ENCODE assay signal across 24 cellular contexts in genomic region chr6:168837231-168837903, GRCh38.
DNase-seq lines count a peak whose midpoint lies in the region; FAIRE-seq and TF ChIP-seq lines count a peak whose summit lies in the region.
"Had no signal": no experiment of that assay in that cellular context is flagged by ENCODE, and none has a peak within 500 bp of the region (broad histone marks: within the 10 kb centered on the region; RNA-seq: fewer than 3 reads in every experiment).

No MANE protein-coding gene starts in this region.

- H3K4me2 ChIP-seq in H1 (ENCODE audit: insufficient read depth in 1 of 2, low read depth in 2 of 2, low read length in 2 of 2), result peak overlapping the region; percentile 9 to 47; a peak in 3 of 4 replicates
- H3K4me2 ChIP-seq in trophoblast cell (ENCODE audit: low read length), result no peak overlapping the region

- H3K4me1 Mint-ChIP-seq in endodermal cell, result peaks cover 4% of the 10 kb centered on the region
- H3K4me1 Mint-ChIP-seq: activated CD4-positive, alpha-beta T cell treated with anti-CD3 and anti-CD28 coated beads, Interleukin-2, amount 10 ng/mL, durations not matched to agents 7 days and 5 days; activated naive CD4-positive, alpha-beta T cell treated with anti-CD3 and anti-CD28 coated beads, Interleukin-2, amount 50 U/mL, for 24 hours; memory B cell; stimulated activated memory B cell treated with anti-CD40 and anti-IgM and Interleukin-4, amounts not matched to agents 10 μg/mL and 1 μg/mL and 100 μg/mL, for 72 hours had no signal

- H2BK120ac ChIP-seq in H1 (replicated peaks; ENCODE audit: low read depth, low read length) (no peak overlapping the region), trophoblast cell (ENCODE audit: insufficient read depth, low read length, poor library complexity) (no peak overlapping the region)

- no peak for TF ChIP-seq EP300 in H1 (IDR thresholded peaks at IDR 0.05; ENCODE audit: borderline replicate concordance in 1 of 2, low read depth in 2 of 2, low read length in 2 of 2)

- no peak overlapping the region for H4K8ac ChIP-seq in H1 (ENCODE audit: extremely low read depth, insufficient read depth, low read length)
- H4K8ac ChIP-seq in trophoblast cell (ENCODE audit: low read depth, low read length), result no peak overlapping the region

- H3K79me2 ChIP-seq in H1 (ENCODE audit: control insufficient read depth in 1 of 2, insufficient read depth in 2 of 2, low read length in 2 of 2), result no peaks in the 10 kb centered on the region
- no peaks in the 10 kb centered on the region for H3K79me2 ChIP-seq in trophoblast cell (ENCODE audit: control insufficient read depth, insufficient read depth, low read length, poor library complexity)

- H3K9me3 ChIP-seq in HUES48 (ENCODE audit: control insufficient read depth, insufficient read depth, low read length) (peaks cover 9% of the 10 kb centered on the region; the same call in 1 of the 2 replicates), H1 (ENCODE audit: insufficient read depth in 2 of 2, low read depth in 1 of 2, low read length in 1 of 2) (no peaks in the 10 kb centered on the region), trophoblast cell (ENCODE audit: insufficient read depth, low read depth, low read length) (peaks cover 6% of the 10 kb centered on the region), endodermal cell (ENCODE audit: control insufficient read depth, low read length) (no peaks in the 10 kb centered on the region)
- H3K9me3 ChIP-seq: BE2C, Caco-2, suprapubic skin had no signal

- FAIRE-seq in H1 (lab: Jason Lieb, UNC), result peak; percentile 81

- H3K79me1 ChIP-seq in H1 (ENCODE audit: low read depth, low read length), result no peaks in the 10 kb centered on the region
- H3K79me1 ChIP-seq in trophoblast cell (ENCODE audit: low read length), result no peaks in the 10 kb centered on the region

- TF ChIP-seq RAD21 in H1 (IDR thresholded peaks at IDR 0.05 in 1 of 2, conservative IDR thresholded peaks at IDR 0.05 in 1 of 2; ENCODE audit: low read depth in 2 of 2, low read length in 2 of 2), result no peak

- no peak overlapping the region for H3K56ac ChIP-seq in H1 (replicated peaks; ENCODE audit: insufficient read length, low read depth, low read length)

- H4K12ac ChIP-seq in trophoblast cell (ENCODE audit: low read depth, low read length), result no peak overlapping the region

- WGBS in H1 (ENCODE audit: extremely low coverage in 1 of 2, insufficient coverage in 1 of 2, insufficient read length in 1 of 2, insufficient replicate concordance in 2 of 2, low coverage in 1 of 2, low lambda C conversion rate in 2 of 2, missing lambda C conversion rate in 1 of 2), 2 experiments, result 53% methylated on average over 10 of the region's 10 CpGs; no CpG with 5 or more reads in 1 of the 2 experiments
- WGBS in trophoblast cell (ENCODE audit: extremely low coverage, insufficient coverage, insufficient read length), result no CpG with 5 or more reads among the region's 10 CpGs
- 73 to 78% methylated on average over 8 to 10 of the region's 10 CpGs for WGBS in endodermal cell (ENCODE audit: insufficient coverage in 1 of 2, insufficient read length in 1 of 2), 2 experiments

- H2AK5ac ChIP-seq in H1 (ENCODE audit: low read depth, low read length) (no peak overlapping the region), trophoblast cell (ENCODE audit: low read length) (no peak overlapping the region)

- CTCF ChIA-PET in H1 (lab: Charles Lee; ENCODE audit: partially characterized antibody), result no interaction called here

- H2BK5ac ChIP-seq in H1 (ENCODE audit: low read depth, low read length) (no peak overlapping the region), trophoblast cell (ENCODE audit: low read depth, low read length, poor library complexity) (no peak overlapping the region)

- H3K4me3 Mint-ChIP-seq in endodermal cell, result no peak overlapping the region
- H3K4me3 Mint-ChIP-seq: activated CD4-positive, alpha-beta T cell treated with anti-CD3 and anti-CD28 coated beads, Interleukin-2, amount 10 ng/mL, durations not matched to agents 7 days and 5 days; activated naive CD4-positive, alpha-beta T cell treated with anti-CD3 and anti-CD28 coated beads, Interleukin-2, amount 50 U/mL, for 24 hours; activated T-helper 17 cell treated with anti-CD3 and anti-CD28 coated beads, Interleukin-2, amount 50 U/mL, for 72 hours; memory B cell; stimulated activated memory B cell treated with anti-CD40 and anti-IgM and Interleukin-4, amounts not matched to agents 10 μg/mL and 1 μg/mL and 100 μg/mL, for 72 hours had no signal

- H3K23me2 ChIP-seq in H1 (ENCODE audit: low read depth, low read length), result no peaks in the 10 kb centered on the region

- no peak overlapping the region for H3K4ac ChIP-seq in H1 (replicated peaks; ENCODE audit: insufficient read length, low read depth, low read length)
- no peak overlapping the region for H3K4ac ChIP-seq in trophoblast cell (ENCODE audit: low read depth, low read length)

- H3K23ac ChIP-seq in H1 (ENCODE audit: insufficient read length) (no peak overlapping the region), trophoblast cell (ENCODE audit: low read length) (no peak overlapping the region)

- H2BK20ac ChIP-seq in H1 (ENCODE audit: low read length), result no peak overlapping the region

- H3K4me3 ChIP-seq in HUES48 (ENCODE audit: low read depth, low read length) (no peak overlapping the region), H1 (ENCODE audit: extremely low read depth in 1 of 4, insufficient read depth in 2 of 4, low read depth in 3 of 4, low read length in 4 of 4) (peak overlapping the region in 1 of 4 experiments; percentile 18; a peak in 1 of 8 replicates), trophoblast cell (ENCODE audit: low read depth, low read length) (no peak overlapping the region), endodermal cell (ENCODE audit: low read length) (no peak overlapping the region)
- H3K4me3 ChIP-seq: suprapubic skin had no signal

- no peak for TF ChIP-seq POLR2A in H1 (IDR thresholded peaks at IDR 0.05; ENCODE audit: control extremely low read depth in 1 of 2, low read depth in 2 of 2, low read length in 2 of 2)

- H2BK12ac ChIP-seq in H1 (ENCODE audit: low read depth, low read length), result peak overlapping the region; percentile 3; the same call in 1 of the 2 replicates
- no peak overlapping the region for H2BK12ac ChIP-seq in trophoblast cell (ENCODE audit: low read length)

- peaks cover 3% of the 10 kb centered on the region for H3K27me3 Mint-ChIP-seq in endodermal cell (ENCODE audit: insufficient read depth)
- H3K27me3 Mint-ChIP-seq: stimulated activated memory B cell treated with anti-CD40 and anti-IgM and Interleukin-4, amounts not matched to agents 10 μg/mL and 1 μg/mL and 100 μg/mL, for 72 hours had no signal

- POLR2A ChIA-PET in H1 (lab: Charles Lee; ENCODE audit: partially characterized antibody), result no interaction called here

- H4K91ac ChIP-seq in H1 (replicated peaks; ENCODE audit: insufficient read length, low read length), result peak overlapping the region; percentile 42
- H4K91ac ChIP-seq in trophoblast cell (ENCODE audit: low read depth, low read length), result no peak overlapping the region

- peak overlapping the region; percentile 25 for H4K5ac ChIP-seq in H1 (ENCODE audit: insufficient read length, low read depth, low read length)

- H3K27me3 ChIP-seq in HUES48 (ENCODE audit: control insufficient read depth, insufficient read depth, low read length) (no peaks in the 10 kb centered on the region), H1 (replicated peaks in 1 of 4; ENCODE audit: control insufficient read depth in 3 of 4, extremely low read depth in 1 of 4, insufficient read depth in 3 of 4, low read length in 3 of 4) (no peaks in the 10 kb centered on the region), trophoblast cell (ENCODE audit: insufficient read depth, low read length) (no peaks in the 10 kb centered on the region), endodermal cell (ENCODE audit: control insufficient read depth, insufficient read depth, low read length, poor library complexity, severe bottlenecking) (no peaks in the 10 kb centered on the region)
- H3K27me3 ChIP-seq: BE2C had no signal

- no peaks in the 10 kb centered on the region for H3K9me3 Mint-ChIP-seq in endodermal cell
- H3K9me3 Mint-ChIP-seq: activated CD4-positive, alpha-beta T cell treated with anti-CD3 and anti-CD28 coated beads, Interleukin-2, amount 10 ng/mL, durations not matched to agents 7 days and 5 days; activated naive CD4-positive, alpha-beta T cell treated with anti-CD3 and anti-CD28 coated beads, Interleukin-2, amount 50 U/mL, for 24 hours; activated T-helper 17 cell treated with anti-CD3 and anti-CD28 coated beads, Interleukin-2, amount 50 U/mL, for 72 hours had no signal

- H3K4me1 ChIP-seq in HUES48 (ENCODE audit: control insufficient read depth, insufficient read depth, low read length) (peaks cover 22% of the 10 kb centered on the region), H1 (replicated peaks in 1 of 4; ENCODE audit: control insufficient read depth in 3 of 4, insufficient read depth in 4 of 4, low read length in 3 of 4) (peaks cover 0 to 17% (median 11%) of the 10 kb centered on the region in 4 experiments; a peak in 6 of 7 replicates), trophoblast cell (ENCODE audit: control insufficient read depth in 1 of 2, insufficient read depth in 2 of 2, low read length in 2 of 2) (no peaks in the 10 kb centered on the region), endodermal cell (ENCODE audit: control insufficient read depth, insufficient read depth, low read length) (no peaks in the 10 kb centered on the region)
- H3K4me1 ChIP-seq: BE2C, suprapubic skin had no signal

- DNase-seq in NCI-H510A treated with DMSO at 0.1 percent for 48 hours (lab: John Stamatoyannopoulos, UW), result peak; percentile 36
- DNase-seq in NCI-H510A (lab: John Stamatoyannopoulos, UW), result no peak
- DNase-seq in H1 (ENCODE audit: low read depth in 1 of 2, low spot score in 2 of 2), result no peak
- peak; percentile 16 to 45 for DNase-seq in trophoblast cell
- no peak for DNase-seq in endodermal cell
- no peak for DNase-seq in NCI-H2171 (lab: John Stamatoyannopoulos, UW)
- DNase-seq in NCI-H2029 (lab: John Stamatoyannopoulos, UW), result no peak
- DNase-seq: activated CD4-positive, alpha-beta T cell treated with anti-CD3 and anti-CD28 coated beads, Interleukin-2, amount 10 ng/mL, durations not matched to agents 7 days and 5 days; activated CD8-positive, alpha-beta memory T cell treated with anti-CD3 and anti-CD28 coated beads, Interleukin-2, amount 50 U/mL, for 4 hours; BE2C; Caco-2; central memory CD4-positive, alpha-beta T cell; dermis blood vessel endothelial cell; EL; NCI-H526; retina; stimulated activated CD4-positive, alpha-beta T cell treated with anti-CD3 and anti-CD28 coated beads, Interleukin-2, amount 100 ng/mL, for 48 hours; T-helper 2 cell had no signal

- H3K9ac ChIP-seq in HUES48 (ENCODE audit: low read depth, low read length) (no peak overlapping the region), H1 (replicated peaks in 1 of 4; ENCODE audit: extremely low read depth in 1 of 4, low read depth in 3 of 4, low read length in 3 of 4) (no peak overlapping the region), trophoblast cell (ENCODE audit: low read length) (peak overlapping the region; percentile 26), endodermal cell (ENCODE audit: extremely low read depth, low read length, poor library complexity, severe bottlenecking) (no peak overlapping the region)

- peak overlapping the region; percentile 33; the same call in 1 of the 2 replicates for H2AFZ ChIP-seq in H1 (ENCODE audit: low read length)
- H2AFZ ChIP-seq in trophoblast cell (ENCODE audit: insufficient read depth, low read length, poor library complexity), result no peak overlapping the region

- peak overlapping the region; percentile 60 for H3K27ac ChIP-seq in HUES48 (ENCODE audit: low read depth, low read length)
- H3K27ac ChIP-seq in H1 (ENCODE audit: low read depth, low read length), result no peak overlapping the region
- H3K27ac ChIP-seq in trophoblast cell (ENCODE audit: low read depth, low read length), result no peak overlapping the region
- H3K27ac ChIP-seq in endodermal cell (ENCODE audit: low read depth, low read length), result no peak overlapping the region
- H3K27ac ChIP-seq: suprapubic skin had no signal

- no peaks in the 10 kb centered on the region for H3K36me3 Mint-ChIP-seq in endodermal cell (ENCODE audit: low read depth)

- H2BK15ac ChIP-seq in H1 (ENCODE audit: low read length), result no peak overlapping the region

- H3K27ac Mint-ChIP-seq in endodermal cell, result no peak overlapping the region
- H3K27ac Mint-ChIP-seq: activated CD4-positive, alpha-beta T cell treated with anti-CD3 and anti-CD28 coated beads, Interleukin-2, amount 10 ng/mL, durations not matched to agents 7 days and 5 days; activated naive CD4-positive, alpha-beta T cell treated with anti-CD3 and anti-CD28 coated beads, Interleukin-2, amount 50 U/mL, for 24 hours; activated T-helper 17 cell treated with anti-CD3 and anti-CD28 coated beads, Interleukin-2, amount 50 U/mL, for 72 hours; memory B cell; stimulated activated memory B cell treated with anti-CD40 and anti-IgM and Interleukin-4, amounts not matched to agents 10 μg/mL and 1 μg/mL and 100 μg/mL, for 72 hours had no signal

- no peaks in the 10 kb centered on the region for H3K36me3 ChIP-seq in HUES48 (ENCODE audit: control insufficient read depth, insufficient read depth, low read length)
- H3K36me3 ChIP-seq in H1 (ENCODE audit: control insufficient read depth in 2 of 4, insufficient read depth in 4 of 4, low read length in 3 of 4), result no peaks in the 10 kb centered on the region
- H3K36me3 ChIP-seq in trophoblast cell (ENCODE audit: control insufficient read depth in 1 of 2, insufficient read depth in 2 of 2, low read length in 2 of 2), result no peaks in the 10 kb centered on the region
- H3K36me3 ChIP-seq in endodermal cell (ENCODE audit: control insufficient read depth, insufficient read depth, low read length), result no peaks in the 10 kb centered on the region
- H3K36me3 ChIP-seq: BE2C, suprapubic skin had no signal

- H3K18ac ChIP-seq in H1 (ENCODE audit: extremely low read depth, low read length) (peak overlapping the region; percentile 21; the same call in 1 of the 2 replicates), trophoblast cell (ENCODE audit: low read length) (no peak overlapping the region)

- TF ChIP-seq CTCF in H1 (IDR thresholded peaks at IDR 0.05; ENCODE audit: control extremely low read depth in 1 of 3, insufficient read depth in 1 of 3, low read depth in 1 of 3, low read length in 3 of 3) (no peak), endodermal cell (conservative IDR thresholded peaks at IDR 0.05) (no peak)

- H3K14ac ChIP-seq in H1 (ENCODE audit: insufficient read length), result no peak overlapping the region
- H3K14ac ChIP-seq in trophoblast cell (ENCODE audit: low read length), result no peak overlapping the region

- no peaks in the 10 kb centered on the region for H4K20me1 ChIP-seq in H1 (replicated peaks in 1 of 2; ENCODE audit: control insufficient read depth in 1 of 2, insufficient read depth in 2 of 2, low read length in 2 of 2)

Comparison
In these comparisons a context has a peak if more than half of its experiments do, and no peak if none do; other contexts are left out.
1. DNase-seq: peak in NCI-H510A treated with DMSO at 0.1 percent for 48 hours (single experiment) and trophoblast cell (2 of 2); none in NCI-H510A (single experiment), H1 (0 of 2), endodermal cell (single experiment), NCI-H2171 (single experiment) and NCI-H2029 (single experiment).